ENCODE assay signal across 8 cellular contexts in the genomic region with DNA sequence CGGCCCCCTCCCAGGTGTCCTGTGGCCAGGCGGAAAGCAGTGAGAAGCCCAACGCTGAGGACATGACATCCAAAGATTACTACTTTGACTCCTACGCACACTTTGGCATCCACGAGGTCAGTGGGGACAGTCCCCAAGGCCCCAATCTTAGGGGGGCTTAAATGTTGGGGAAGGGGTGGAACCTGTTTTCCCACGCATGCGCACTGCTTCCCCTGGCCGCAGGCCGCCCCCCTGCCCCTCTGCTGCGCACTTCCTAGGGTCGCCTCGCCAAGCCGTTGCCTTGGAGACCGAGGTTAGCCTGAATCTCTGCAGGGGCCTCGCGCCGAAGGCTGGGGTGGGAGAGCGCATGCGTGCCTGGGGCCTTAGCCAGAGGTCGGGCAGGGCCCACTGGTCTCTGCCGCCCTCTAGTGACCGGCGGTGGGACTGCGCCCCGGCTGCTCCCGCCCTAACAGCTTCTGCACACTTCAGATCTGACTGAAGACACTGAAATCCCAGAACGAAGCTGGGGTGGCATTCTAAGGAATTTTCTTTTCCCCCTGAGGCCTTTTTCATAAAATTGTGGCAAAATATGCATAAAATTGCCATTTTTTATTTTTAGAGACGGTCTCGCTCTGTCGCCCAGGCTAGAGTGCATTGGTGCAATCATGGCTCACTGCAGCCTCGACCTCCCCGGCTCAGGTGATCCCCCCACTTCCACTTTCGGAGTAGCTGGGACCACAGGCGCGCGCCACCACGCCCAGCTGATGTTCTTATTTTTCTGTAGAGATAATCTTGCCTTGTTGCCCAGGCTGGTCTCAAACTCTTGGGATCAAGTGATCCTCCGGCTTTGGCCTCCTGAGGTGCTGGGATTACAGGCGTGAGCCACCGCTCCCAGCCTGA. TPM values are rescaled to one million over a fixed set of nuclear protein-coding genes. Genes with fewer than 3 reads are reported as not detected.
DNase-seq lines count a peak whose midpoint lies in the region; ATAC-seq and TF ChIP-seq lines count a peak whose summit lies in the region.

No MANE protein-coding gene starts in this region.

- H3K36me3 ChIP-seq in GM23338 (ENCODE audit: insufficient read depth) = peaks cover 44% of the 10 kb centered on the region

- H3K4me1 Mint-ChIP-seq in GM23338 = peaks cover 32% of the 10 kb centered on the region

- H2AFZ ChIP-seq in GM23338 = no peak overlapping the region

- peak overlapping the region; percentile 80 for H3K27ac Mint-ChIP-seq in GM23338

- H3K4me3 ChIP-seq in GM23338 = peak overlapping the region; percentile 95

- H3K9me3 Mint-ChIP-seq in GM23338 = no peaks in the 10 kb centered on the region; the same call in 2 of the 3 replicates

- peak overlapping the region; percentile 91 for H3K4me3 Mint-ChIP-seq in GM23338

- no peaks in the 10 kb centered on the region for H3K27me3 ChIP-seq in GM23338 (ENCODE audit: insufficient read depth)

- peak overlapping the region; percentile 84 for H3K27ac ChIP-seq in GM23338 (ENCODE audit: low read depth)

- ATAC-seq in GM23338 (peak; percentile 6), GM21381 (IDR thresholded peaks at IDR 0.05; ENCODE audit: unreplicated experiment) (no peak)

- peak; percentile 92 to 97 for TF ChIP-seq CTCF in GM23338 (conservative IDR thresholded peaks at IDR 0.05; ENCODE audit: low read depth in 2 of 2)

- H3K79me2 ChIP-seq in GM23338 (replicated peaks; ENCODE audit: insufficient read depth) = peaks cover 67% of the 10 kb centered on the region

- peaks cover 26% of the 10 kb centered on the region for H3K4me1 ChIP-seq in GM23338 (ENCODE audit: insufficient read depth)

- peaks cover 49% of the 10 kb centered on the region for H4K20me1 ChIP-seq in GM23338 (replicated peaks; ENCODE audit: insufficient read depth)

- DNase-seq in ACHN (peak; percentile 80), GM23338 (ENCODE audit: low spot score) (peak; percentile 98), NCI-H345 treated with DMSO at 0.1 percent for 48 hours (lab: John Stamatoyannopoulos, UW; ENCODE audit: unreplicated experiment) (peak; percentile 42), kidney glomerular epithelial cell (lab: John Stamatoyannopoulos, UW) (peak; percentile 81)
- DNase-seq in activated CD4-positive, alpha-beta T cell treated with anti-CD3 and anti-CD28 coated beads for 1 hour = peak; percentile 89
- peak; percentile 85 for DNase-seq in central memory CD4-positive, alpha-beta T cell
- DNase-seq in stimulated activated CD4-positive, alpha-beta T cell treated with anti-CD3 and anti-CD28 coated beads, Interleukin-1b, Interleukin-23, amount 100 ng/mL, for 1 hour (ENCODE audit: low read depth in 2 of 2) = peak; percentile 88 to 97

- H3K36me3 Mint-ChIP-seq in GM23338 (ENCODE audit: low read depth) = peaks cover 48% of the 10 kb centered on the region

- H3K9me2 ChIP-seq in GM23338 (ENCODE audit: insufficient read depth) = no peaks in the 10 kb centered on the region

- H3K27me3 Mint-ChIP-seq in GM23338 (ENCODE audit: insufficient read depth, low read depth, poor library complexity) = peaks cover 50% of the 10 kb centered on the region

- peak overlapping the region; percentile 84 for H3K4me2 ChIP-seq in GM23338

- peaks cover 47% of the 10 kb centered on the region for H3F3A ChIP-seq in GM23338 (replicated peaks; ENCODE audit: low read depth)

- in situ Hi-C loops in ACHN (cut with HindIII; ENCODE audit: low pct_ligation_motif_present, low pct_unique_long_range_greater_than_20kb, low sequenced_read_pairs) = no loop called here

TF ChIP-seq in GM23338, 12 proteins besides CTCF, POLR2A, EP300 and RAD21:
- TF ChIP-seq EZH2phosphoT487 (IDR thresholded peaks at IDR 0.05; ENCODE audit: unreplicated experiment) (no peak), ZNF114 (CRISPR knock-in tag; IDR thresholded peaks at IDR 0.05) (no peak), EZH2 (IDR thresholded peaks at IDR 0.05; ENCODE audit: low read depth, unreplicated experiment) (no peak), CREB1 (CRISPR knock-in tag; IDR thresholded peaks at IDR 0.05; ENCODE audit: low read depth) (peak; percentile 33; the same call in 1 of the 2 replicates)
- TF ChIP-seq, protein P1, sequence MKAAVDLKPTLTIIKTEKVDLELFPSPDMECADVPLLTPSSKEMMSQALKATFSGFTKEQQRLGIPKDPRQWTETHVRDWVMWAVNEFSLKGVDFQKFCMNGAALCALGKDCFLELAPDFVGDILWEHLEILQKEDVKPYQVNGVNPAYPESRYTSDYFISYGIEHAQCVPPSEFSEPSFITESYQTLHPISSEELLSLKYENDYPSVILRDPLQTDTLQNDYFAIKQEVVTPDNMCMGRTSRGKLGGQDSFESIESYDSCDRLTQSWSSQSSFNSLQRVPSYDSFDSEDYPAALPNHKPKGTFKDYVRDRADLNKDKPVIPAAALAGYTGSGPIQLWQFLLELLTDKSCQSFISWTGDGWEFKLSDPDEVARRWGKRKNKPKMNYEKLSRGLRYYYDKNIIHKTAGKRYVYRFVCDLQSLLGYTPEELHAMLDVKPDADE (IDR thresholded peaks at IDR 0.05) = no peak
TF ChIP-seq in GM23338: peak in this region for 1.

RNA-seq across cellular contexts. Expression of gene PRMT1, which starts 3.6 kb away (rescaled TPM):
- 700 and 762 TPM in 2 replicates for total RNA-seq in GM23338 (2014; rRNA removed; shearing (Covaris generic))
- polyA plus RNA-seq in GM23338 (2016; fragmentation: Nextera tagmentation; extraction: Ambion mirVana) = 587 and 590 TPM in 2 replicates

RNA-seq across cellular contexts. Expression of gene ADM5, which starts 8.7 kb away (rescaled TPM):
- total RNA-seq in GM23338 (2014; rRNA removed; shearing (Covaris generic)) = 3.1 and 5.7 TPM in 2 replicates
- polyA plus RNA-seq in GM23338 (2016; fragmentation: Nextera tagmentation; extraction: Ambion mirVana) = 2.6 and 2.8 TPM in 2 replicates

RNA-seq across cellular contexts. Expression of gene CPT1C, which starts 10.2 kb away (rescaled TPM):
- total RNA-seq in GM23338 (2014; rRNA removed; shearing (Covaris generic)) = 46.8 and 63.4 TPM in 2 replicates
- 77.3 and 79.3 TPM in 2 replicates for polyA plus RNA-seq in GM23338 (2016; fragmentation: Nextera tagmentation; extraction: Ambion mirVana)

RNA-seq across cellular contexts. Expression of gene BCL2L12, which starts 15.0 kb away (rescaled TPM):
- total RNA-seq in GM23338 (2014; rRNA removed; shearing (Covaris generic)) = 30.6 and 61.3 TPM in 2 replicates
- 102 and 114 TPM in 2 replicates for polyA plus RNA-seq in GM23338 (2016; fragmentation: Nextera tagmentation; extraction: Ambion mirVana)

RNA-seq across cellular contexts. Expression of gene IRF3, which starts 15.1 kb away (rescaled TPM):
- 89.3 and 164 TPM in 2 replicates for total RNA-seq in GM23338 (2014; rRNA removed; shearing (Covaris generic))
- polyA plus RNA-seq in GM23338 (2016; fragmentation: Nextera tagmentation; extraction: Ambion mirVana) = 57.4 and 72.4 TPM in 2 replicates

Comparison
In these comparisons a context has a peak if more than half of its experiments do, and no peak if none do; other contexts are left out.
1. DNase-seq: peak in every context shown above with its lines; median percentile 98 in GM23338; 92 in stimulated activated CD4-positive, alpha-beta T cell treated with anti-CD3 and anti-CD28 coated beads, Interleukin-1b, Interleukin-23, amount 100 ng/mL, for 1 hour; 89 in activated CD4-positive, alpha-beta T cell treated with anti-CD3 and anti-CD28 coated beads for 1 hour; 85 in central memory CD4-positive, alpha-beta T cell; 81 in kidney glomerular epithelial cell; 80 in ACHN; 42 in NCI-H345 treated with DMSO at 0.1 percent for 48 hours.